In genomic region chr7:50267525-50268041, GRCh38 we compare ENCODE assay signal across 11 cellular contexts. TPM values are rescaled to one million over a fixed set of nuclear protein-coding genes. Genes with fewer than 3 reads are reported as not detected.
DNase-seq lines count a peak whose midpoint lies in the region; ATAC-seq and TF ChIP-seq lines count a peak whose summit lies in the region.
"Had no signal": no experiment of that assay in that cellular context is flagged by ENCODE, and none has a peak within 500 bp of the region (broad histone marks: within the 10 kb centered on the region; RNA-seq: fewer than 3 reads in every experiment).

No MANE protein-coding gene starts in this region.

- H3K36me3 ChIP-seq in CD8-positive, alpha-beta T cell (ENCODE audit: insufficient read depth, low read length): no peaks in the 10 kb centered on the region
- H3K36me3 ChIP-seq in Karpas-422 (ENCODE audit: insufficient read depth, low read length): no peaks in the 10 kb centered on the region

- peak overlapping the region; percentile 68 for H3K4me2 ChIP-seq in Karpas-422 (ENCODE audit: low read depth, low read length, poor library complexity, severe bottlenecking)

- H3K79me2 ChIP-seq in Karpas-422 (ENCODE audit: low read length): no peaks in the 10 kb centered on the region

- H3K9me2 ChIP-seq in Karpas-422 (replicated peaks; ENCODE audit: insufficient read depth, low read length): no peaks in the 10 kb centered on the region

- H3K27me3 ChIP-seq in CD8-positive, alpha-beta T cell (ENCODE audit: insufficient read depth, low read length): no peaks in the 10 kb centered on the region
- no peaks in the 10 kb centered on the region for H3K27me3 ChIP-seq in Karpas-422 (ENCODE audit: low read length)

- H3K27ac ChIP-seq in CD8-positive, alpha-beta T cell (ENCODE audit: low read depth, low read length): peak overlapping the region; percentile 29
- H3K27ac ChIP-seq in Karpas-422 (ENCODE audit: low read length): peak overlapping the region; percentile 91

- peaks cover 91% of the 10 kb centered on the region for H3K4me1 Mint-ChIP-seq in CD8-positive, alpha-beta T cell (ENCODE audit: low read depth)
- peaks cover 85% of the 10 kb centered on the region for H3K4me1 Mint-ChIP-seq in activated T-helper 1 cell treated with anti-CD3 and anti-CD28 coated beads, Interleukin-12 subunit alpha, Interleukin-12 subunit beta, Interleukin-2, Interleukin-4 antibody, amounts not matched to agents 30 ng/mL and 10 ng/mL and 1 ng/mL, durations not matched to agents 14 hours and 24 hours and 36 hours (ENCODE audit: low read depth)
- H3K4me1 Mint-ChIP-seq in natural killer cell treated with Interleukin-12 subunit alpha and Interleukin-12 subunit beta and Interleukin-15 and Interleukin-18, amount 100 ng/mL, for 72 hours (ENCODE audit: low read depth in 2 of 2): peaks cover 75 to 79% of the 10 kb centered on the region in 2 donors

- peak overlapping the region; percentile 96 for H3K27ac Mint-ChIP-seq in CD8-positive, alpha-beta T cell
- H3K27ac Mint-ChIP-seq in activated T-helper 1 cell treated with anti-CD3 and anti-CD28 coated beads, Interleukin-12 subunit alpha, Interleukin-12 subunit beta, Interleukin-2, Interleukin-4 antibody, amounts not matched to agents 30 ng/mL and 10 ng/mL and 1 ng/mL, durations not matched to agents 14 hours and 24 hours and 36 hours: peak overlapping the region; percentile 98
- peak overlapping the region; percentile 95 to 96 for H3K27ac Mint-ChIP-seq in natural killer cell treated with Interleukin-12 subunit alpha and Interleukin-12 subunit beta and Interleukin-15 and Interleukin-18, amount 100 ng/mL, for 72 hours

- peak overlapping the region; percentile 31 for H3K4me3 ChIP-seq in CD8-positive, alpha-beta T cell (ENCODE audit: low read depth, low read length)
- H3K4me3 ChIP-seq in Karpas-422 (ENCODE audit: low read length): peak overlapping the region; percentile 52

- no peaks in the 10 kb centered on the region for H3K9me3 ChIP-seq in CD8-positive, alpha-beta T cell (ENCODE audit: low read length)
- H3K9me3 ChIP-seq in Karpas-422 (ENCODE audit: low read length): no peaks in the 10 kb centered on the region; the same call in 1 of the 2 replicates

- no peaks in the 10 kb centered on the region for H3K36me3 Mint-ChIP-seq in CD8-positive, alpha-beta T cell
- peaks cover 5% of the 10 kb centered on the region for H3K36me3 Mint-ChIP-seq in activated T-helper 1 cell treated with anti-CD3 and anti-CD28 coated beads, Interleukin-12 subunit alpha, Interleukin-12 subunit beta, Interleukin-2, Interleukin-4 antibody, amounts not matched to agents 30 ng/mL and 10 ng/mL and 1 ng/mL, durations not matched to agents 14 hours and 24 hours and 36 hours (ENCODE audit: low read depth)
- no peaks in the 10 kb centered on the region for H3K36me3 Mint-ChIP-seq in natural killer cell treated with Interleukin-12 subunit alpha and Interleukin-12 subunit beta and Interleukin-15 and Interleukin-18, amount 100 ng/mL, for 72 hours

- peak overlapping the region; percentile 65; the same call in 1 of the 2 replicates for H2AFZ ChIP-seq in Karpas-422 (ENCODE audit: low read length)

- CTCF ChIA-PET in CD8-positive, alpha-beta T cell (lab: Charles Lee): interaction anchor here (0.8 to 6.1 kb wide), 18 partner anchors 8 to 150 kb away, joined by 3 to 53 read pairs (median 4); no protein-coding TSS in a partner anchor

- peak overlapping the region; percentile 56 for H3K9ac ChIP-seq in Karpas-422 (ENCODE audit: low read length)

- peaks cover 92% of the 10 kb centered on the region for H3K4me1 ChIP-seq in CD8-positive, alpha-beta T cell (ENCODE audit: insufficient read depth, low read length)
- H3K4me1 ChIP-seq in Karpas-422 (ENCODE audit: low read length): peaks cover 92% of the 10 kb centered on the region

- ATAC-seq in CD8-positive, alpha-beta T cell: no peak
- ATAC-seq in natural killer cell treated with Interleukin-12 subunit alpha and Interleukin-12 subunit beta and Interleukin-15 and Interleukin-18, amount 100 ng/mL, for 72 hours: no peak

- peaks cover 2% of the 10 kb centered on the region for H3K9me3 Mint-ChIP-seq in CD8-positive, alpha-beta T cell
- H3K9me3 Mint-ChIP-seq in activated T-helper 1 cell treated with anti-CD3 and anti-CD28 coated beads, Interleukin-12 subunit alpha, Interleukin-12 subunit beta, Interleukin-2, Interleukin-4 antibody, amounts not matched to agents 30 ng/mL and 10 ng/mL and 1 ng/mL, durations not matched to agents 14 hours and 24 hours and 36 hours: peaks cover 7% of the 10 kb centered on the region
- peaks cover 3% of the 10 kb centered on the region for H3K9me3 Mint-ChIP-seq in natural killer cell treated with Interleukin-12 subunit alpha and Interleukin-12 subunit beta and Interleukin-15 and Interleukin-18, amount 100 ng/mL, for 72 hours

- TF ChIP-seq CTCF in CD8-positive, alpha-beta T cell (IDR thresholded peaks at IDR 0.05): no peak

- POLR2A ChIA-PET in CD8-positive, alpha-beta T cell (lab: Charles Lee): interaction anchor here (0.5 to 4.2 kb wide), 23 partner anchors 9 to 130 kb away, joined by 3 to 75 read pairs (median 6); partner anchors contain the start of gene IKZF1

- H3K4me3 Mint-ChIP-seq in CD8-positive, alpha-beta T cell: peak overlapping the region; percentile 82
- H3K4me3 Mint-ChIP-seq in activated T-helper 1 cell treated with anti-CD3 and anti-CD28 coated beads, Interleukin-12 subunit alpha, Interleukin-12 subunit beta, Interleukin-2, Interleukin-4 antibody, amounts not matched to agents 30 ng/mL and 10 ng/mL and 1 ng/mL, durations not matched to agents 14 hours and 24 hours and 36 hours: peak overlapping the region; percentile 70
- H3K4me3 Mint-ChIP-seq in natural killer cell treated with Interleukin-12 subunit alpha and Interleukin-12 subunit beta and Interleukin-15 and Interleukin-18, amount 100 ng/mL, for 72 hours: peak overlapping the region; percentile 91

- DNase-seq in CD8-positive, alpha-beta T cell: peak in 1 of 7 experiments; percentile 57
- DNase-seq in Karpas-422 (peak; percentile 60), 8988T (no peak), NCI-H1930 (lab: John Stamatoyannopoulos, UW) (no peak), occipital lobe (lab: John Stamatoyannopoulos, UW) (no peak)
- no peak for DNase-seq in activated T-helper 1 cell treated with anti-CD3 and anti-CD28 coated beads, Interleukin-12 subunit alpha, Interleukin-12 subunit beta, Interleukin-2, Interleukin-4 antibody, amounts not matched to agents 30 ng/mL and 10 ng/mL and 1 ng/mL, durations not matched to agents 14 hours and 24 hours and 36 hours (ENCODE audit: low spot score)
- no peak for DNase-seq in natural killer cell treated with Interleukin-12 subunit alpha and Interleukin-12 subunit beta and Interleukin-15 and Interleukin-18, amount 100 ng/mL, for 72 hours (ENCODE audit: low spot score)
- DNase-seq in activated effector memory CD4-positive, alpha-beta T cell treated with anti-CD3 and anti-CD28 coated beads, Interleukin-2, amount 50 U/mL, for 16 hours: no peak
- DNase-seq: glutamatergic neuron, kidney, NCI-H2081 treated with DMSO at 0.1 percent for 48 hours had no signal

- intact Hi-C loops in CD8-positive, alpha-beta T cell (cut with DNase I, micrococcal nuclease): loop anchor here (1.0 to 5.0 kb wide), 9 partner anchors 13 to 120 kb away; no protein-coding TSS in a partner anchor
- intact Hi-C loops in activated T-helper 1 cell treated with anti-CD3 and anti-CD28 coated beads, Interleukin-12 subunit alpha, Interleukin-12 subunit beta, Interleukin-2, Interleukin-4 antibody, amounts not matched to agents 30 ng/mL and 10 ng/mL and 1 ng/mL, durations not matched to agents 14 hours and 24 hours and 36 hours (cut with micrococcal nuclease): loop anchor here (1.0 to 10.0 kb wide), 15 partner anchors 14 to 857 kb away; no protein-coding TSS in a partner anchor

- no peaks in the 10 kb centered on the region for H3K27me3 Mint-ChIP-seq in CD8-positive, alpha-beta T cell (ENCODE audit: low read depth)
- H3K27me3 Mint-ChIP-seq in activated T-helper 1 cell treated with anti-CD3 and anti-CD28 coated beads, Interleukin-12 subunit alpha, Interleukin-12 subunit beta, Interleukin-2, Interleukin-4 antibody, amounts not matched to agents 30 ng/mL and 10 ng/mL and 1 ng/mL, durations not matched to agents 14 hours and 24 hours and 36 hours (ENCODE audit: insufficient read depth): no peaks in the 10 kb centered on the region
- H3K27me3 Mint-ChIP-seq in natural killer cell treated with Interleukin-12 subunit alpha and Interleukin-12 subunit beta and Interleukin-15 and Interleukin-18, amount 100 ng/mL, for 72 hours: no peaks in the 10 kb centered on the region

- H4K20me1 ChIP-seq in Karpas-422 (ENCODE audit: insufficient read depth, low read depth, low read length): no peaks in the 10 kb centered on the region

RNA-seq across cellular contexts. Expression of gene IKZF1, which starts 36.9 kb away (rescaled TPM):
- total RNA-seq in CD8-positive, alpha-beta T cell: 100 to 1,000 TPM; 248 TPM
- total RNA-seq in Karpas-422 (2014; rRNA removed; shearing (Covaris generic); ENCODE audit: low replicate concordance): 117 and 118 TPM in 2 replicates
- 324 and 329 TPM in 2 replicates for total RNA-seq in activated T-helper 1 cell treated with anti-CD3 and anti-CD28 coated beads, Interleukin-12 subunit alpha, Interleukin-12 subunit beta, Interleukin-2, Interleukin-4 antibody, amounts not matched to agents 30 ng/mL and 10 ng/mL and 1 ng/mL, durations not matched to agents 14 hours and 24 hours and 36 hours
- 100 to 1,000 TPM; 290 to 416 TPM for total RNA-seq in natural killer cell treated with Interleukin-12 subunit alpha and Interleukin-12 subunit beta and Interleukin-15 and Interleukin-18, amount 100 ng/mL, for 72 hours
- total RNA-seq in occipital lobe: 2.3 TPM

Comparison
In these comparisons a context has a peak if more than half of its experiments do, and no peak if none do; other contexts are left out.
1. RNA of gene IKZF1, which starts 36.9 kb away (total RNA-seq): 290 to 416 TPM in natural killer cell treated with Interleukin-12 subunit alpha and Interleukin-12 subunit beta and Interleukin-15 and Interleukin-18, amount 100 ng/mL, for 72 hours, 324 to 329 TPM in activated T-helper 1 cell treated with anti-CD3 and anti-CD28 coated beads, Interleukin-12 subunit alpha, Interleukin-12 subunit beta, Interleukin-2, Interleukin-4 antibody, amounts not matched to agents 30 ng/mL and 10 ng/mL and 1 ng/mL, durations not matched to agents 14 hours and 24 hours and 36 hours, 248 TPM in CD8-positive, alpha-beta T cell and 117 to 118 TPM in Karpas-422; 2.3 TPM in occipital lobe (single experiment); every median in the first group is over 10 times any median in the second.
2. Peak in every context shown above with its lines, with median percentiles within 50 percentile points of each other: H3K27ac Mint-ChIP-seq and H3K4me3 Mint-ChIP-seq.